ENCODE assay signal across 8 cellular contexts in genomic region chr9:6413365-6414263, GRCh38. TPM values are rescaled to one million over a fixed set of nuclear protein-coding genes. Genes with fewer than 3 reads are reported as not detected.
A peak's percentile ranks its signal among the peaks of the same experiment; 100 is the strongest.
DNase-seq lines count a peak whose midpoint lies in the region; ATAC-seq, FAIRE-seq and TF ChIP-seq lines count a peak whose summit lies in the region.

No MANE protein-coding gene starts in this region.

- H3K9me3 ChIP-seq in BE2C: no peaks in the 10 kb centered on the region
- no peaks in the 10 kb centered on the region for H3K9me3 ChIP-seq in GM12878 (replicated peaks; ENCODE audit: control insufficient read depth, insufficient read depth, low read length)
- no peaks in the 10 kb centered on the region for H3K9me3 ChIP-seq in iPS-20b (ENCODE audit: insufficient read depth, low read depth, low read length)
- H3K9me3 ChIP-seq in small intestine (ENCODE audit: control insufficient read depth, low read depth): no peaks in the 10 kb centered on the region

- no peaks in the 10 kb centered on the region for H3K9me3 Mint-ChIP-seq in T-cell

- POLR2A ChIA-PET in T-cell (lab: Charles Lee): interaction anchor here (0.5 to 2.6 kb wide), 17 partner anchors 9 to 1224 kb away, joined by 3 to 24 read pairs (median 4); partner anchors contain the start of gene RANBP6 (in 1 of the 2)
- POLR2A ChIA-PET in GM12878 (lab: Charles Lee): interaction anchor here (0.5 to 4.7 kb wide), 15 partner anchors 9 to 608 kb away, joined by 3 to 22 read pairs (median 4); no protein-coding TSS in a partner anchor

- no peak for TF ChIP-seq EP300 in GM12878 (IDR thresholded peaks at IDR 0.05; ENCODE audit: borderline replicate concordance in 1 of 2, control insufficient read depth in 1 of 2, low read depth in 2 of 2, low read length in 2 of 2)

- H3K27ac ChIP-seq in GM12878 (ENCODE audit: control insufficient read depth, insufficient read depth) (peak overlapping the region; percentile 79), iPS-20b (ENCODE audit: low read length) (peak overlapping the region; percentile 48), small intestine (ENCODE audit: low read depth in 1 of 2, low read length in 1 of 2) (peak overlapping the region; percentile 72 to 92)

- CTCF ChIA-PET in T-cell (lab: Charles Lee) (interaction anchor here (0.6 to 1.5 kb wide), 14 partner anchors 9 to 398 kb away, joined by 3 to 7 read pairs (median 3); partner anchors contain the start of gene RANBP6 (in 1 of the 2)), GM12878 (lab: Yijun Ruan, JAX) (interaction anchor here (0.6 to 2.4 kb wide), 10 partner anchors 9 to 162 kb away, joined by 3 to 15 read pairs (median 4); no protein-coding TSS in a partner anchor)

- TF ChIP-seq CTCF in BE2C (IDR thresholded peaks at IDR 0.05; ENCODE audit: low read depth, low read length): no peak
- peak in 1 of 3 experiments; percentile 3; a peak in 1 of 6 replicates for TF ChIP-seq CTCF in GM12878 (IDR thresholded peaks at IDR 0.05 in 2 of 3, conservative IDR thresholded peaks at IDR 0.05 in 1 of 3; ENCODE audit: control insufficient read depth in 2 of 3, extremely low read depth in 1 of 3, insufficient read depth in 1 of 3, low read depth in 3 of 3, low read length in 3 of 3)

- in situ Hi-C loops in GM12878 (cut with MboI): loop anchor here (10.0 kb wide), 1 partner anchor 271 kb away; no protein-coding TSS in a partner anchor

- peaks cover 42 to 44% (median 42%) of the 10 kb centered on the region in 3 donors for H3K4me1 Mint-ChIP-seq in T-cell

- H3K9ac ChIP-seq in GM12878 (ENCODE audit: control insufficient read depth, insufficient read depth, low read length) (peak overlapping the region; percentile 95), iPS-20b (ENCODE audit: low read depth, low read length) (peak overlapping the region; percentile 95)

- RAD21 ChIA-PET in GM12878 (lab: Charles Lee; ENCODE audit: unreplicated experiment): interaction anchor here (0.6 to 3.9 kb wide), 19 partner anchors 8 to 582 kb away, joined by 3 to 27 read pairs (median 4); no protein-coding TSS in a partner anchor

- peaks cover 16% of the 10 kb centered on the region for H3K36me3 Mint-ChIP-seq in T-cell

- peaks cover 55% of the 10 kb centered on the region for H3K79me2 ChIP-seq in GM12878 (ENCODE audit: control insufficient read depth, insufficient read depth, low read length)

- H3K36me3 ChIP-seq in BE2C (peaks cover 5% of the 10 kb centered on the region), GM12878 (ENCODE audit: control insufficient read depth in 2 of 2, insufficient read depth in 2 of 2, low read length in 1 of 2) (peaks cover 0 to 5% of the 10 kb centered on the region in 2 experiments; a peak in 1 of 4 replicates), iPS-20b (ENCODE audit: insufficient read depth, low read depth, low read length) (no peaks in the 10 kb centered on the region), small intestine (ENCODE audit: control insufficient read depth in 2 of 2, insufficient read depth in 2 of 2, low read length in 2 of 2) (no peaks in the 10 kb centered on the region)

- DNase-seq in BE2C (peak; percentile 36), T-cell (peak in 27 of 34 experiments; percentile 2 to 44 (median 18)), GM12878 (ENCODE audit: low read depth, low spot score) (no peak), small intestine (peak; percentile 49), superior temporal gyrus (ENCODE audit: extremely low spot score) (no peak)

- H3K4me3 ChIP-seq in BE2C (ENCODE audit: low read depth, low read length) (peak overlapping the region; percentile 99), GM12878 (peak overlapping the region; percentile 86), iPS-20b (ENCODE audit: low read length) (peak overlapping the region; percentile 91), small intestine (ENCODE audit: low read depth in 1 of 2, low read length in 2 of 2) (peak overlapping the region; percentile 95 to 99)

- SMC1A ChIA-PET in GM12878 (lab: Charles Lee; ENCODE audit: uncharacterized antibody, unreplicated experiment): interaction anchor here (0.8 to 6.3 kb wide), 13 partner anchors 9 to 128 kb away, joined by 3 to 69 read pairs (median 7); no protein-coding TSS in a partner anchor

- peaks cover 6% of the 10 kb centered on the region for H3K4me1 ChIP-seq in BE2C
- H3K4me1 ChIP-seq in GM12878 (ENCODE audit: control insufficient read depth, insufficient read depth, low read length): peaks cover 12% of the 10 kb centered on the region; the same call in 1 of the 2 replicates
- peaks cover 10% of the 10 kb centered on the region; the same call in 1 of the 2 replicates for H3K4me1 ChIP-seq in iPS-20b (ENCODE audit: insufficient read depth, low read length)
- peaks cover 4 to 14% of the 10 kb centered on the region in 2 donors for H3K4me1 ChIP-seq in small intestine (ENCODE audit: control insufficient read depth in 2 of 2, insufficient read depth in 1 of 2, low read depth in 1 of 2, low read length in 1 of 2)

- H3K27me3 Mint-ChIP-seq in T-cell: no peaks in the 10 kb centered on the region

- peaks cover 19% of the 10 kb centered on the region for H3K27me3 ChIP-seq in BE2C
- H3K27me3 ChIP-seq in GM12878 (replicated peaks in 1 of 2; ENCODE audit: control insufficient read depth in 2 of 2, insufficient read depth in 2 of 2, low read length in 1 of 2): no peaks in the 10 kb centered on the region
- peaks cover 27% of the 10 kb centered on the region for H3K27me3 ChIP-seq in iPS-20b (ENCODE audit: insufficient read depth, low read length)
- H3K27me3 ChIP-seq in small intestine (ENCODE audit: control insufficient read depth in 2 of 2, insufficient read depth in 2 of 2, low read length in 2 of 2): no peaks in the 10 kb centered on the region

- FAIRE-seq in GM12878 (lab: Jason Lieb, UNC) (no peak), small intestine (lab: Jason Lieb, UNC) (no peak)

- peak overlapping the region; percentile 87 to 91 (median 90) for H3K4me3 Mint-ChIP-seq in T-cell

- BruUV-seq in GM12878 (replicated peaks; lab: Mats Ljungman, UMichigan): no TSS peak

- no peak for TF ChIP-seq RAD21 in GM12878 (IDR thresholded peaks at IDR 0.05; ENCODE audit: insufficient read depth, low read depth, low read length)

- peak overlapping the region; percentile 47 for H2AFZ ChIP-seq in GM12878 (ENCODE audit: control insufficient read depth, low read depth, low read length)

- H4K20me1 ChIP-seq in GM12878 (ENCODE audit: control insufficient read depth, insufficient read depth): no peaks in the 10 kb centered on the region

- intact Hi-C loops in GM12878 (cut with micrococcal nuclease; ENCODE audit: unreplicated experiment): loop anchor here (2.0 to 5.0 kb wide), 4 partner anchors 59 to 343 kb away; partner anchors contain the start of gene KDM4C

- peak; percentile 12; the same call in 1 of the 2 replicates for TF ChIP-seq POLR2A in GM12878 (IDR thresholded peaks at IDR 0.05; ENCODE audit: low read depth, low read length)

- peak; percentile 10 for ATAC-seq in GM19328 (IDR thresholded peaks at IDR 0.05; ENCODE audit: unreplicated experiment)
- peak; percentile 2 for ATAC-seq in HG03378 (IDR thresholded peaks at IDR 0.05; ENCODE audit: unreplicated experiment)
- peak; percentile 18 to 37 (median 27) for ATAC-seq in T-cell (replicated peaks in 1 of 4)
- ATAC-seq in GM12878: peak; percentile 20

- peak overlapping the region; percentile 71 to 82 for H3K27ac Mint-ChIP-seq in T-cell

- peak overlapping the region; percentile 98; the same call in 1 of the 2 replicates for H3K4me2 ChIP-seq in GM12878 (ENCODE audit: control insufficient read depth, insufficient read depth)

- WGBS in GM12878 (ENCODE audit: insufficient coverage, insufficient replicate concordance, low lambda C conversion rate, missing lambda C conversion rate): under 1% methylated on average over 90 of the region's 93 CpGs
- WGBS in small intestine, 3 donors: 0 to 1% (median 0%) methylated on average over 81 to 93 of the region's 93 CpGs

TF ChIP-seq in GM12878, 131 proteins besides CTCF, POLR2A, EP300 and RAD21 (continues in another document):
- TF ChIP-seq BHLHE40 (IDR thresholded peaks at IDR 0.05; ENCODE audit: borderline replicate concordance in 1 of 2, low read depth in 2 of 2, low read length in 1 of 2) (no peak; a peak in 1 of 4 replicates), CBFB (IDR thresholded peaks at IDR 0.05; ENCODE audit: low read depth) (no peak), ATF3 (IDR thresholded peaks at IDR 0.05; ENCODE audit: borderline replicate concordance, extremely low read depth, low read depth, low read length) (no peak), MTA3 (IDR thresholded peaks at IDR 0.05; ENCODE audit: borderline replicate concordance, low read length) (no peak), ZSCAN29 (IDR thresholded peaks at IDR 0.05) (no peak), ZNF274 (IDR thresholded peaks at IDR 0.05; ENCODE audit: insufficient read depth, insufficient read length) (no peak)

RNA-seq across cellular contexts. Expression of gene UHRF2, which starts 0.6 kb away (rescaled TPM):
- 15.4 TPM for polyA plus RNA-seq in BE2C (2012; ENCODE audit: insufficient read depth, insufficient read length, low read depth)
- 100 to 1,000 TPM in 2 of 5 donors, 10 to 100 TPM in 3; 92.7 to 125 (median 96.2) TPM for total RNA-seq in T-cell
- total RNA-seq in GM12878 (2013; cell fraction: nucleolus; rRNA removed): 409 and 421 TPM in 2 replicates
- total RNA-seq in GM12878 (2014; rRNA removed): 43.4 and 49.4 TPM in 2 replicates
- total RNA-seq in GM12878 (2014; rRNA removed; fragmentation: Illumina TruSeq; extraction: Trizol): 45.0 and 46.2 TPM in 2 replicates
- total RNA-seq in GM12878 (2021): 42.8 and 44.4 TPM in 2 replicates
- polyA plus RNA-seq in GM12878 (2011; ENCODE audit: low read depth): 27.8 TPM
- polyA plus RNA-seq in GM12878 (2011; rRNA removed): 95.8 and 129 TPM in 2 replicates
- polyA plus RNA-seq in GM12878 (2011; cell fraction: cytosol; rRNA removed): 41.1 and 49.9 TPM in 2 replicates
- polyA plus RNA-seq in GM12878 (2011; cell fraction: nucleus; rRNA removed): 213 and 215 TPM in 2 replicates
- polyA plus RNA-seq in GM12878 (2012): 37.5 and 49.9 TPM in 2 replicates
- 48.0 and 53.4 TPM in 2 replicates for polyA plus RNA-seq in GM12878 (2014; fragmentation: Illumina TruSeq; extraction: Trizol)
- polyA plus RNA-seq in GM12878 (2014; fragmentation: Nextera tagmentation; extraction: Ambion mirVana): 10 to 100 TPM; 11.2 to 14.2 TPM
- 42.2 and 43.7 TPM in 2 replicates for polyA plus RNA-seq in GM12878 (2014; rRNA removed)
- 10 to 100 TPM; 16.4 to 29.7 TPM for polyA plus RNA-seq in GM12878 (2016; fragmentation: Nextera tagmentation; extraction: Ambion mirVana)
- 82.6 and 83.4 TPM in 2 replicates for polyA minus RNA-seq in GM12878 (2011; rRNA and poly(A)+ RNA removed)
- 22.6 and 23.7 TPM in 2 replicates for polyA minus RNA-seq in GM12878 (2011; cell fraction: cytosol; rRNA and poly(A)+ RNA removed)
- polyA minus RNA-seq in GM12878 (2011; cell fraction: nucleus; rRNA and poly(A)+ RNA removed): 114 and 160 TPM in 2 replicates
- polyA plus RNA-seq in small intestine: 10 to 100 TPM; 12.5 to 13.3 (median 13.0) TPM

Comparison
In these comparisons a context has a peak if more than half of its experiments do, and no peak if none do; other contexts are left out.
1. DNase-seq: peak in BE2C (single experiment), T-cell (27 of 34) and small intestine (single experiment); none in GM12878 (single experiment) and superior temporal gyrus (single experiment).
2. Peak in every context shown above with its lines, with median percentiles within 50 percentile points of each other: H3K4me3 ChIP-seq, ATAC-seq and H3K27ac ChIP-seq.